Comparison of ENCODE assay signal across 14 cellular contexts in genomic region chr7:26891400-26892355, GRCh38. TPM values are rescaled to one million over a fixed set of nuclear protein-coding genes. Genes with fewer than 3 reads are reported as not detected.
DNase-seq lines count a peak whose midpoint lies in the region; ATAC-seq and TF ChIP-seq lines count a peak whose summit lies in the region.
"Had no signal": no experiment of that assay in that cellular context is flagged by ENCODE, and none has a peak within 500 bp of the region (broad histone marks: within the 10 kb centered on the region; RNA-seq: fewer than 3 reads in every experiment).

No MANE protein-coding gene starts in this region.

- H3K4me3 ChIP-seq in epithelial cell of esophagus (ENCODE audit: low read length) (no peak overlapping the region), upper lobe of left lung (no peak overlapping the region)
- H3K4me3 ChIP-seq: esophagus muscularis mucosa, MG63 had no signal

- H3K27me3 ChIP-seq in upper lobe of left lung = no peaks in the 10 kb centered on the region
- H3K27me3 ChIP-seq: esophagus muscularis mucosa, MG63 had no signal

- peaks cover 3% of the 10 kb centered on the region for H3K4me1 Mint-ChIP-seq in activated T-cell treated with anti-CD3 and anti-CD28 coated beads, Interleukin-2, amount 50 U/mL, for 24 hours (ENCODE audit: low read depth)
- H3K4me1 Mint-ChIP-seq: neural crest cell had no signal

- H3K27ac Mint-ChIP-seq in activated T-cell treated with anti-CD3 and anti-CD28 coated beads, Interleukin-2, amount 50 U/mL, for 24 hours = no peak overlapping the region
- H3K27ac Mint-ChIP-seq: T-helper 1 cell treated with Interleukin-12 subunit alpha and Interleukin-12 subunit beta and Interleukin-4 antibody, amounts not matched to agents 30 μg/mL and 1 μg/mL, for 36 hours had no signal

- H3K36me3 Mint-ChIP-seq in activated T-cell treated with anti-CD3 and anti-CD28 coated beads, Interleukin-2, amount 50 U/mL, for 24 hours (ENCODE audit: low read depth) = no peaks in the 10 kb centered on the region

- peaks cover 27% of the 10 kb centered on the region for H3K27me3 Mint-ChIP-seq in activated T-cell treated with anti-CD3 and anti-CD28 coated beads, Interleukin-2, amount 50 U/mL, for 24 hours

- TF ChIP-seq EP300 in upper lobe of left lung (IDR thresholded peaks at IDR 0.05) = no peak

- TF ChIP-seq POLR2A in upper lobe of left lung (IDR thresholded peaks at IDR 0.05) = no peak

- H3K36me3 ChIP-seq in upper lobe of left lung = no peaks in the 10 kb centered on the region
- H3K36me3 ChIP-seq: esophagus muscularis mucosa, MG63 had no signal

- 82 to 85% methylated on average over 4 of the region's 4 CpGs for WGBS in upper lobe of left lung, 2 donors

- no peaks in the 10 kb centered on the region for H3K9me3 ChIP-seq in upper lobe of left lung
- H3K9me3 ChIP-seq: esophagus muscularis mucosa, MG63 had no signal

- TF ChIP-seq CTCF in GM10266 (IDR thresholded peaks at IDR 0.05; ENCODE audit: control insufficient read depth, insufficient read depth, low read depth, missing control alignments) = no peak
- TF ChIP-seq CTCF in epithelial cell of esophagus (IDR thresholded peaks at IDR 0.05; ENCODE audit: insufficient read depth, low read depth, low read length, missing control alignments) = no peak
- no peak for TF ChIP-seq CTCF in upper lobe of left lung (IDR thresholded peaks at IDR 0.05)

- H3K27ac ChIP-seq in upper lobe of left lung = no peak overlapping the region
- H3K27ac ChIP-seq: C4-2B, esophagus muscularis mucosa had no signal

- no peaks in the 10 kb centered on the region for H3K4me1 ChIP-seq in upper lobe of left lung
- H3K4me1 ChIP-seq: esophagus muscularis mucosa had no signal

- ATAC-seq in GM21619 (IDR thresholded peaks at IDR 0.05; ENCODE audit: unreplicated experiment) = peak; percentile 81
- ATAC-seq in HG03520 (IDR thresholded peaks at IDR 0.05; ENCODE audit: unreplicated experiment) = peak; percentile 57
- ATAC-seq in upper lobe of left lung (ENCODE audit: low FRiP score in 2 of 2) = no peak
- no peak for ATAC-seq in GM18498 (IDR thresholded peaks at IDR 0.05; ENCODE audit: unreplicated experiment)

- DNase-seq in GM10266 (ENCODE audit: extremely low spot score) (peak; percentile 9), epithelial cell of esophagus (ENCODE audit: low read depth) (peak; percentile 38), upper lobe of left lung (no peak), DMS153 treated with DMSO at 0.1 percent for 48 hours (lab: John Stamatoyannopoulos, UW; ENCODE audit: unreplicated experiment) (no peak)
- no peak for DNase-seq in activated T-cell treated with anti-CD3 and anti-CD28 coated beads, Interleukin-2, amount 50 U/mL, for 24 hours
- DNase-seq: MG63, NCI-H82 had no signal

- no peak overlapping the region for H3K4me3 Mint-ChIP-seq in activated T-cell treated with anti-CD3 and anti-CD28 coated beads, Interleukin-2, amount 50 U/mL, for 24 hours
- H3K4me3 Mint-ChIP-seq: neural crest cell; T-helper 1 cell treated with Interleukin-12 subunit alpha and Interleukin-12 subunit beta and Interleukin-4 antibody, amounts not matched to agents 30 μg/mL and 1 μg/mL, for 36 hours had no signal

- H3K9me3 Mint-ChIP-seq in activated T-cell treated with anti-CD3 and anti-CD28 coated beads, Interleukin-2, amount 50 U/mL, for 24 hours = no peaks in the 10 kb centered on the region
- H3K9me3 Mint-ChIP-seq: neural crest cell; T-helper 1 cell treated with Interleukin-12 subunit alpha and Interleukin-12 subunit beta and Interleukin-4 antibody, amounts not matched to agents 30 μg/mL and 1 μg/mL, for 36 hours had no signal

RNA-seq across cellular contexts. Expression of gene SKAP2, which starts 27.3 kb away (rescaled TPM):
- total RNA-seq in upper lobe of left lung = 10 to 100 TPM; 21.7 to 57.2 (median 32.6) TPM

Comparison
In these comparisons a context has a peak if more than half of its experiments do, and no peak if none do; other contexts are left out.
1. DNase-seq: peak in GM10266 (single experiment) and epithelial cell of esophagus (single experiment); none in activated T-cell treated with anti-CD3 and anti-CD28 coated beads, Interleukin-2, amount 50 U/mL, for 24 hours (single experiment), upper lobe of left lung (0 of 2) and DMS153 treated with DMSO at 0.1 percent for 48 hours (single experiment).
2. ATAC-seq: peak in GM21619 (single experiment) and HG03520 (single experiment); none in upper lobe of left lung (0 of 2) and GM18498 (single experiment).